ENCODE assay signal across 1 cellular context in the genomic region with DNA sequence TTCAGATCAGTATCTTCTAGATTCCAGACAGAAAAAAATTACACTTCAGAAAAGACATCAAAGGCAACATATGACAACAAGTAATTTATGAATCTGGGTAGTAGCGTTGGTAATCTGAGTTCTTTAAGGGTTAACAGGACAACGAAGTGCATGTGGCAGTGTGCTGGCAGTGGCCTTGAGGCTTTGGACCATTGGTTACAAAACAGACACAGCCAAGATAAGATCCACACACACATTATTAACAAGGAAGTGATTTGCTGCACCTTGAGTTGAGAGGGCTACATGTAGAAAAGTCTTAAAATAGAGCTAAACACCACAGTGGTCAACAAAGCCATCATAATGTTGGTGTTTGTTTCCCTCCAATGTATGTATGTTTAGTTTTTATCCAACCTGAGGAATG.
TF ChIP-seq lines count a peak whose summit lies in the region.

No MANE protein-coding gene starts in this region.

TF ChIP-seq in HepG2, 621 proteins besides CTCF, POLR2A, EP300 and RAD21 (continued from another document and continues in another):
- TF ChIP-seq GATA4 (IDR thresholded peaks at IDR 0.05; ENCODE audit: borderline replicate concordance, low read depth) (peak; percentile 32; the same call in 1 of the 2 replicates), CREB1 (IDR thresholded peaks at IDR 0.05) (no peak), CREB1 (CRISPR knock-in tag; IDR thresholded peaks at IDR 0.05) (peak; percentile 43; the same call in 1 of the 2 replicates), SAP130 (CRISPR knock-in tag; IDR thresholded peaks at IDR 0.05; ENCODE audit: low read depth) (peak; percentile 66), PITX1 (CRISPR knock-in tag; IDR thresholded peaks at IDR 0.05) (peak; percentile 41; the same call in 1 of the 2 replicates), TGIF2 (CRISPR knock-in tag; IDR thresholded peaks at IDR 0.05) (0 out of 2 replicates have a peak, but pooled peaks have one; percentile 37), MIER2 (CRISPR knock-in tag; IDR thresholded peaks at IDR 0.05) (0 out of 2 replicates have a peak, but pooled peaks have one; percentile 46), ZFP1 (CRISPR knock-in tag; IDR thresholded peaks at IDR 0.05) (no peak; the same call in 1 of the 2 replicates), KAT7 (CRISPR knock-in tag; IDR thresholded peaks at IDR 0.05; ENCODE audit: borderline replicate concordance) (peak; percentile 67; the same call in 1 of the 2 replicates), FOXA3 (CRISPR knock-in tag; IDR thresholded peaks at IDR 0.05) (peak; percentile 65), SOX6 (IDR thresholded peaks at IDR 0.05) (no peak), SOX6 (CRISPR knock-in tag; IDR thresholded peaks at IDR 0.05) (peak; percentile 77), HNF4G (IDR thresholded peaks at IDR 0.05; ENCODE audit: borderline replicate concordance, low read depth, low read length) (peak; percentile 54; the same call in 1 of the 2 replicates), HNF4G (CRISPR knock-in tag; IDR thresholded peaks at IDR 0.05; ENCODE audit: borderline replicate concordance, low read depth) (no peak), ZNF292 (CRISPR knock-in tag; IDR thresholded peaks at IDR 0.05; ENCODE audit: borderline replicate concordance, low read depth) (peak; percentile 83; the same call in 1 of the 2 replicates), ONECUT2 (CRISPR knock-in tag; IDR thresholded peaks at IDR 0.05) (0 out of 2 replicates have a peak, but pooled peaks have one; percentile 33), ZMYM3 (CRISPR knock-in tag; IDR thresholded peaks at IDR 0.05) (peak; percentile 66; the same call in 1 of the 2 replicates), HDAC1 (CRISPR knock-in tag; IDR thresholded peaks at IDR 0.05) (0 out of 2 replicates have a peak, but pooled peaks have one; percentile 35), REPIN1 (CRISPR knock-in tag; IDR thresholded peaks at IDR 0.05; ENCODE audit: borderline replicate concordance, low read depth) (0 out of 2 replicates have a peak, but pooled peaks have one; percentile 45), ZNF644 (CRISPR knock-in tag; IDR thresholded peaks at IDR 0.05; ENCODE audit: low read depth) (peak; percentile 92; the same call in 1 of the 2 replicates), RARA (CRISPR knock-in tag; IDR thresholded peaks at IDR 0.05) (peak; percentile 62; the same call in 1 of the 2 replicates), ZNF256 (CRISPR knock-in tag; conservative IDR thresholded peaks at IDR 0.05) (no peak), FOXA1 (IDR thresholded peaks at IDR 0.05) (no peak), FOXA1 (CRISPR knock-in tag; IDR thresholded peaks at IDR 0.05) (peak; percentile 43; the same call in 1 of the 2 replicates), RXRB (CRISPR knock-in tag; IDR thresholded peaks at IDR 0.05; ENCODE audit: borderline replicate concordance) (peak; percentile 45; the same call in 1 of the 2 replicates), KDM5B (CRISPR knock-in tag; IDR thresholded peaks at IDR 0.05; ENCODE audit: borderline replicate concordance) (no peak), ERF (CRISPR knock-in tag; IDR thresholded peaks at IDR 0.05) (0 out of 2 replicates have a peak, but pooled peaks have one; percentile 50), HDAC2 (CRISPR knock-in tag; IDR thresholded peaks at IDR 0.05) (peak; percentile 85), ZKSCAN5 (CRISPR knock-in tag; IDR thresholded peaks at IDR 0.05) (peak; percentile 67; the same call in 1 of the 2 replicates), KMT2A (CRISPR knock-in tag; IDR thresholded peaks at IDR 0.05) (0 out of 2 replicates have a peak, but pooled peaks have one; percentile 24), ZNF317 (CRISPR knock-in tag; IDR thresholded peaks at IDR 0.05) (peak; percentile 45; the same call in 1 of the 2 replicates), ZFP36L1 (CRISPR knock-in tag; IDR thresholded peaks at IDR 0.05) (0 out of 2 replicates have a peak, but pooled peaks have one; percentile 57)
- TF ChIP-seq, protein P1, sequence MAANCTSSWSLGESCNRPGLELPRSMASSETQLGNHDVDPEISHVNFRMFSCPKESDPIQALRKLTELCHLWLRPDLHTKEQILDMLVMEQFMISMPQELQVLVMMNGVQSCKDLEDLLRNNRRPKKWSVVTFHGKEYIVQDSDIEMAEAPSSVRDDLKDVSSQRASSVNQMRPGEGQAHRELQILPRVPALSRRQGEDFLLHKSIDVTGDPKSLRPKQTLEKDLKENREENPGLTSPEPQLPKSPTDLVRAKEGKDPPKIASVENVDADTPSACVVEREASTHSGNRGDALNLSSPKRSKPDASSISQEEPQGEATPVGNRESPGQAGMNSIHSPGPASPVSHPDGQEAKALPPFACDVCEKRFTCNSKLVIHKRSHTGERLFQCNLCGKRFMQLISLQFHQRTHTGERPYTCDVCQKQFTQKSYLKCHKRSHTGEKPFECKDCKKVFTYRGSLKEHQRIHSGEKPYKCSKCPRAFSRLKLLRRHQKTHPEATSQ (CRISPR knock-in tag; IDR thresholded peaks at IDR 0.05; ENCODE audit: borderline replicate concordance), result peak; percentile 46; the same call in 1 of the 2 replicates
- TF ChIP-seq, protein P2, sequence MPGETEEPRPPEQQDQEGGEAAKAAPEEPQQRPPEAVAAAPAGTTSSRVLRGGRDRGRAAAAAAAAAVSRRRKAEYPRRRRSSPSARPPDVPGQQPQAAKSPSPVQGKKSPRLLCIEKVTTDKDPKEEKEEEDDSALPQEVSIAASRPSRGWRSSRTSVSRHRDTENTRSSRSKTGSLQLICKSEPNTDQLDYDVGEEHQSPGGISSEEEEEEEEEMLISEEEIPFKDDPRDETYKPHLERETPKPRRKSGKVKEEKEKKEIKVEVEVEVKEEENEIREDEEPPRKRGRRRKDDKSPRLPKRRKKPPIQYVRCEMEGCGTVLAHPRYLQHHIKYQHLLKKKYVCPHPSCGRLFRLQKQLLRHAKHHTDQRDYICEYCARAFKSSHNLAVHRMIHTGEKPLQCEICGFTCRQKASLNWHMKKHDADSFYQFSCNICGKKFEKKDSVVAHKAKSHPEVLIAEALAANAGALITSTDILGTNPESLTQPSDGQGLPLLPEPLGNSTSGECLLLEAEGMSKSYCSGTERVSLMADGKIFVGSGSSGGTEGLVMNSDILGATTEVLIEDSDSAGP (CRISPR knock-in tag; IDR thresholded peaks at IDR 0.05; ENCODE audit: borderline replicate concordance), result peak; percentile 21; the same call in 1 of the 2 replicates
- TF ChIP-seq, protein P3, sequence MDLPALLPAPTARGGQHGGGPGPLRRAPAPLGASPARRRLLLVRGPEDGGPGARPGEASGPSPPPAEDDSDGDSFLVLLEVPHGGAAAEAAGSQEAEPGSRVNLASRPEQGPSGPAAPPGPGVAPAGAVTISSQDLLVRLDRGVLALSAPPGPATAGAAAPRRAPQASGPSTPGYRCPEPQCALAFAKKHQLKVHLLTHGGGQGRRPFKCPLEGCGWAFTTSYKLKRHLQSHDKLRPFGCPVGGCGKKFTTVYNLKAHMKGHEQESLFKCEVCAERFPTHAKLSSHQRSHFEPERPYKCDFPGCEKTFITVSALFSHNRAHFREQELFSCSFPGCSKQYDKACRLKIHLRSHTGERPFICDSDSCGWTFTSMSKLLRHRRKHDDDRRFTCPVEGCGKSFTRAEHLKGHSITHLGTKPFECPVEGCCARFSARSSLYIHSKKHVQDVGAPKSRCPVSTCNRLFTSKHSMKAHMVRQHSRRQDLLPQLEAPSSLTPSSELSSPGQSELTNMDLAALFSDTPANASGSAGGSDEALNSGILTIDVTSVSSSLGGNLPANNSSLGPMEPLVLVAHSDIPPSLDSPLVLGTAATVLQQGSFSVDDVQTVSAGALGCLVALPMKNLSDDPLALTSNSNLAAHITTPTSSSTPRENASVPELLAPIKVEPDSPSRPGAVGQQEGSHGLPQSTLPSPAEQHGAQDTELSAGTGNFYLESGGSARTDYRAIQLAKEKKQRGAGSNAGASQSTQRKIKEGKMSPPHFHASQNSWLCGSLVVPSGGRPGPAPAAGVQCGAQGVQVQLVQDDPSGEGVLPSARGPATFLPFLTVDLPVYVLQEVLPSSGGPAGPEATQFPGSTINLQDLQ (CRISPR knock-in tag; IDR thresholded peaks at IDR 0.05), result no peak
- TF ChIP-seq, protein P4, sequence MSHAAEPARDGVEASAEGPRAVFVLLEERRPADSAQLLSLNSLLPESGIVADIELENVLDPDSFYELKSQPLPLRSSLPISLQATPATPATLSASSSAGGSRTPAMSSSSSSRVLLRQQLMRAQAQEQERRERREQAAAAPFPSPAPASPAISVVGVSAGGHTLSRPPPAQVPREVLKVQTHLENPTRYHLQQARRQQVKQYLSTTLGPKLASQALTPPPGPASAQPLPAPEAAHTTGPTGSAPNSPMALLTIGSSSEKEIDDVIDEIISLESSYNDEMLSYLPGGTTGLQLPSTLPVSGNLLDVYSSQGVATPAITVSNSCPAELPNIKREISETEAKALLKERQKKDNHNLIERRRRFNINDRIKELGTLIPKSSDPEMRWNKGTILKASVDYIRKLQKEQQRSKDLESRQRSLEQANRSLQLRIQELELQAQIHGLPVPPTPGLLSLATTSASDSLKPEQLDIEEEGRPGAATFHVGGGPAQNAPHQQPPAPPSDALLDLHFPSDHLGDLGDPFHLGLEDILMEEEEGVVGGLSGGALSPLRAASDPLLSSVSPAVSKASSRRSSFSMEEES (CRISPR knock-in tag; IDR thresholded peaks at IDR 0.05), result peak; percentile 68; the same call in 1 of the 2 replicates
- TF ChIP-seq, protein P5, sequence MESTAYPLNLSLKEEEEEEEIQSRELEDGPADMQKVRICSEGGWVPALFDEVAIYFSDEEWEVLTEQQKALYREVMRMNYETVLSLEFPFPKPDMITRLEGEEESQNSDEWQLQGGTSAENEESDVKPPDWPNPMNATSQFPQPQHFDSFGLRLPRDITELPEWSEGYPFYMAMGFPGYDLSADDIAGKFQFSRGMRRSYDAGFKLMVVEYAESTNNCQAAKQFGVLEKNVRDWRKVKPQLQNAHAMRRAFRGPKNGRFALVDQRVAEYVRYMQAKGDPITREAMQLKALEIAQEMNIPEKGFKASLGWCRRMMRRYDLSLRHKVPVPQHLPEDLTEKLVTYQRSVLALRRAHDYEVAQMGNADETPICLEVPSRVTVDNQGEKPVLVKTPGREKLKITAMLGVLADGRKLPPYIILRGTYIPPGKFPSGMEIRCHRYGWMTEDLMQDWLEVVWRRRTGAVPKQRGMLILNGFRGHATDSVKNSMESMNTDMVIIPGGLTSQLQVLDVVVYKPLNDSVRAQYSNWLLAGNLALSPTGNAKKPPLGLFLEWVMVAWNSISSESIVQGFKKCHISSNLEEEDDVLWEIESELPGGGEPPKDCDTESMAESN (CRISPR knock-in tag; conservative IDR thresholded peaks at IDR 0.05), result no peak
- TF ChIP-seq, protein P6, sequence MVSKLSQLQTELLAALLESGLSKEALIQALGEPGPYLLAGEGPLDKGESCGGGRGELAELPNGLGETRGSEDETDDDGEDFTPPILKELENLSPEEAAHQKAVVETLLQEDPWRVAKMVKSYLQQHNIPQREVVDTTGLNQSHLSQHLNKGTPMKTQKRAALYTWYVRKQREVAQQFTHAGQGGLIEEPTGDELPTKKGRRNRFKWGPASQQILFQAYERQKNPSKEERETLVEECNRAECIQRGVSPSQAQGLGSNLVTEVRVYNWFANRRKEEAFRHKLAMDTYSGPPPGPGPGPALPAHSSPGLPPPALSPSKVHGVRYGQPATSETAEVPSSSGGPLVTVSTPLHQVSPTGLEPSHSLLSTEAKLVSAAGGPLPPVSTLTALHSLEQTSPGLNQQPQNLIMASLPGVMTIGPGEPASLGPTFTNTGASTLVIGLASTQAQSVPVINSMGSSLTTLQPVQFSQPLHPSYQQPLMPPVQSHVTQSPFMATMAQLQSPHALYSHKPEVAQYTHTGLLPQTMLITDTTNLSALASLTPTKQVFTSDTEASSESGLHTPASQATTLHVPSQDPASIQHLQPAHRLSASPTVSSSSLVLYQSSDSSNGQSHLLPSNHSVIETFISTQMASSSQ (IDR thresholded peaks at IDR 0.05; ENCODE audit: low read depth), result peak; percentile 42; the same call in 1 of the 2 replicates
- TF ChIP-seq, protein P6 (CRISPR knock-in tag; IDR thresholded peaks at IDR 0.05; ENCODE audit: borderline replicate concordance), result no peak; the same call in 1 of the 2 replicates
- TF ChIP-seq, protein P7, sequence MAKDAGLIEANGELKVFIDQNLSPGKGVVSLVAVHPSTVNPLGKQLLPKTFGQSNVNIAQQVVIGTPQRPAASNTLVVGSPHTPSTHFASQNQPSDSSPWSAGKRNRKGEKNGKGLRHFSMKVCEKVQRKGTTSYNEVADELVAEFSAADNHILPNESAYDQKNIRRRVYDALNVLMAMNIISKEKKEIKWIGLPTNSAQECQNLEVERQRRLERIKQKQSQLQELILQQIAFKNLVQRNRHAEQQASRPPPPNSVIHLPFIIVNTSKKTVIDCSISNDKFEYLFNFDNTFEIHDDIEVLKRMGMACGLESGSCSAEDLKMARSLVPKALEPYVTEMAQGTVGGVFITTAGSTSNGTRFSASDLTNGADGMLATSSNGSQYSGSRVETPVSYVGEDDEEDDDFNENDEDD (CRISPR knock-in tag; IDR thresholded peaks at IDR 0.05; ENCODE audit: borderline replicate concordance), result peak; percentile 68; the same call in 1 of the 2 replicates
- TF ChIP-seq, protein P8, sequence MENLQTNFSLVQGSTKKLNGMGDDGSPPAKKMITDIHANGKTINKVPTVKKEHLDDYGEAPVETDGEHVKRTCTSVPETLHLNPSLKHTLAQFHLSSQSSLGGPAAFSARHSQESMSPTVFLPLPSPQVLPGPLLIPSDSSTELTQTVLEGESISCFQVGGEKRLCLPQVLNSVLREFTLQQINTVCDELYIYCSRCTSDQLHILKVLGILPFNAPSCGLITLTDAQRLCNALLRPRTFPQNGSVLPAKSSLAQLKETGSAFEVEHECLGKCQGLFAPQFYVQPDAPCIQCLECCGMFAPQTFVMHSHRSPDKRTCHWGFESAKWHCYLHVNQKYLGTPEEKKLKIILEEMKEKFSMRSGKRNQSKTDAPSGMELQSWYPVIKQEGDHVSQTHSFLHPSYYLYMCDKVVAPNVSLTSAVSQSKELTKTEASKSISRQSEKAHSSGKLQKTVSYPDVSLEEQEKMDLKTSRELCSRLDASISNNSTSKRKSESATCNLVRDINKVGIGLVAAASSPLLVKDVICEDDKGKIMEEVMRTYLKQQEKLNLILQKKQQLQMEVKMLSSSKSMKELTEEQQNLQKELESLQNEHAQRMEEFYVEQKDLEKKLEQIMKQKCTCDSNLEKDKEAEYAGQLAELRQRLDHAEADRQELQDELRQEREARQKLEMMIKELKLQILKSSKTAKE (CRISPR knock-in tag; IDR thresholded peaks at IDR 0.05; ENCODE audit: borderline replicate concordance), result 0 out of 2 replicates have a peak, but pooled peaks have one; percentile 49
